In the genomic region with DNA sequence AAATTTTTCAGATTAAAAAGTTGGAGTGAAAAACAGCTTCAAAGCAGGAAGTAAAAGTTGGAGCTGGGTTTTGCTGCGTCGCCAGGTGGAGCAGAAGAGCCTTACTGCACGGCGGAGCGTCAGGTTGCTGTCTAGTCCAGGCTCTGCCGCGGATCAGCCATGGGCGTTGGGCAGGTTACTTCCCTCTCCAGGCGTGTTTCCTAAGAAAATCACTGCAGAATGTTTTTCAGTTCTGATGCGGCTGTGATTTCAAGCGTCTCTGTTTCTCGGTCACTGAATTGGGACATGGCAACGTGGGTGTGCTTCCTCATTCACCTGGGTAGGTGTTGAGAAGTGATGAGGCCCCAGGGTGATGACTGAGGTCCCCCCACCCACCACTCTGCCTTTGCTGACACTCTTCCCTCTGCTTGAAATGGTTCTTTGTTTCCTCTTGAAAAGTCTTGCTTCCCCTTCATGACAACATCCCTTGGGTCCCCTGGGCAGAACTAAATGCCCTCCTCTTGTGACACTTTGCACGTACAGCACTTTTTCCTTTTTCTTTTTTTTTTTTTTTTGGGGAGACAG, we compare ENCODE assay signal across 8 cellular contexts. TPM values are rescaled to one million over a fixed set of nuclear protein-coding genes. Genes with fewer than 3 reads are reported as not detected.
DNase-seq lines count a peak whose midpoint lies in the region; ATAC-seq and TF ChIP-seq lines count a peak whose summit lies in the region.

No MANE protein-coding gene starts in this region.

- peak overlapping the region; percentile 77 for H3K27ac ChIP-seq in neutrophil

- DNase-seq in NOMO-1 treated with dmso at 0.1 percent for 144 hours (lab: John Stamatoyannopoulos, UW; ENCODE audit: unreplicated experiment) = peak; percentile 38
- peak; percentile 83 for DNase-seq in activated naive CD4-positive, alpha-beta T cell treated with anti-CD3 and anti-CD28 coated beads for 36 hours
- DNase-seq in DMS79 (lab: John Stamatoyannopoulos, UW) = no peak
- no peak for DNase-seq in RKO (ENCODE audit: low spot score)
- DNase-seq in NCI-H1048 (lab: John Stamatoyannopoulos, UW) = no peak

- H3K36me3 Mint-ChIP-seq in activated naive CD4-positive, alpha-beta T cell treated with anti-CD3 and anti-CD28 coated beads for 36 hours (ENCODE audit: low read depth) = peaks cover 22% of the 10 kb centered on the region

- no peaks in the 10 kb centered on the region for H3K36me3 ChIP-seq in neutrophil

- H3K27ac Mint-ChIP-seq in activated naive CD4-positive, alpha-beta T cell treated with anti-CD3 and anti-CD28 coated beads for 36 hours = peak overlapping the region; percentile 96

- intact Hi-C loops in activated naive CD4-positive, alpha-beta T cell treated with anti-CD3 and anti-CD28 coated beads for 36 hours (cut with micrococcal nuclease) = loop anchor here (1.0 to 10.0 kb wide), 6 partner anchors 8 to 1898 kb away; partner anchors contain the start of genes CCNK and SETD3

- peaks cover 83% of the 10 kb centered on the region for H3K4me1 Mint-ChIP-seq in activated naive CD4-positive, alpha-beta T cell treated with anti-CD3 and anti-CD28 coated beads for 36 hours (ENCODE audit: low read depth)

- no peaks in the 10 kb centered on the region for H3K27me3 ChIP-seq in neutrophil

- H3K9me3 ChIP-seq in neutrophil = no peaks in the 10 kb centered on the region

- peak; percentile 33 for ATAC-seq in GM19395 (IDR thresholded peaks at IDR 0.05; ENCODE audit: unreplicated experiment)
- no peak for ATAC-seq in GM18519 (IDR thresholded peaks at IDR 0.05; ENCODE audit: low FRiP score, unreplicated experiment)

- CTCF ChIA-PET in activated naive CD4-positive, alpha-beta T cell treated with anti-CD3 and anti-CD28 coated beads for 36 hours (lab: Charles Lee) = interaction anchor here (1.0 to 34.6 kb wide), 10 partner anchors 10 to 120 kb away, joined by 3 to 932 read pairs (median 11); no protein-coding TSS in a partner anchor

- no peaks in the 10 kb centered on the region for H3K27me3 Mint-ChIP-seq in activated naive CD4-positive, alpha-beta T cell treated with anti-CD3 and anti-CD28 coated beads for 36 hours (ENCODE audit: low read depth)

- peak overlapping the region; percentile 74 for H3K4me3 Mint-ChIP-seq in activated naive CD4-positive, alpha-beta T cell treated with anti-CD3 and anti-CD28 coated beads for 36 hours

- peak; percentile 46 for TF ChIP-seq CTCF in neutrophil (IDR thresholded peaks at IDR 0.05)

- peak overlapping the region; percentile 46 to 47 for H3K4me3 ChIP-seq in neutrophil (ENCODE audit: low read depth in 1 of 2, low read length in 1 of 2)

- no peaks in the 10 kb centered on the region for H3K9me3 Mint-ChIP-seq in activated naive CD4-positive, alpha-beta T cell treated with anti-CD3 and anti-CD28 coated beads for 36 hours

- peaks cover 43 to 54% of the 10 kb centered on the region in 2 experiments for H3K4me1 ChIP-seq in neutrophil (ENCODE audit: control insufficient read depth in 1 of 2, insufficient read depth in 1 of 2, low read depth in 1 of 2, low read length in 1 of 2)

RNA-seq across cellular contexts. Expression of gene EVL, which starts 7.6 kb away (rescaled TPM):
- 100 to 1,000 TPM; 173 to 175 TPM for total RNA-seq in activated naive CD4-positive, alpha-beta T cell treated with anti-CD3 and anti-CD28 coated beads for 36 hours

Comparison
In these comparisons a context has a peak if more than half of its experiments do, and no peak if none do; other contexts are left out.
1. DNase-seq: peak in NOMO-1 treated with dmso at 0.1 percent for 144 hours (single experiment) and activated naive CD4-positive, alpha-beta T cell treated with anti-CD3 and anti-CD28 coated beads for 36 hours (single experiment); none in DMS79 (single experiment), RKO (single experiment) and NCI-H1048 (single experiment).